ENCODE assay signal across 1 cellular context in genomic region chr2:43098065-43098464, GRCh38.
TF ChIP-seq lines count a peak whose summit lies in the region.

No MANE protein-coding gene starts in this region.

TF ChIP-seq in IMR-90, 13 proteins besides CTCF, POLR2A, EP300 and RAD21 (continued from another document):
- TF ChIP-seq RCOR1 (IDR thresholded peaks at IDR 0.05; ENCODE audit: insufficient replicate concordance, low read length), result no peak
- no peak for TF ChIP-seq FOS (IDR thresholded peaks at IDR 0.05; ENCODE audit: low read depth, low read length)
